9 cellular contexts compared by ENCODE assay signal in genomic region chr9:9912459-9912858, GRCh38.
DNase-seq lines count a peak whose midpoint lies in the region; ATAC-seq, FAIRE-seq and TF ChIP-seq lines count a peak whose summit lies in the region.
"Had no signal": no experiment of that assay in that cellular context is flagged by ENCODE, and none has a peak within 500 bp of the region (broad histone marks: within the 10 kb centered on the region; RNA-seq: fewer than 3 reads in every experiment).

No MANE protein-coding gene starts in this region.

- H3K4ac ChIP-seq in mesenchymal stem cell (ENCODE audit: low read depth in 1 of 2, low read length in 2 of 2) = no peak overlapping the region

- H3K27me3 ChIP-seq in bronchial epithelial cell (ENCODE audit: control insufficient read depth, insufficient read depth, low read length) (no peaks in the 10 kb centered on the region), uterus (no peaks in the 10 kb centered on the region), mesenchymal stem cell (ENCODE audit: control insufficient read depth in 1 of 2, insufficient read depth in 1 of 2, low read length in 2 of 2) (no peaks in the 10 kb centered on the region)

- DNase-seq in NCI-H1694 (lab: John Stamatoyannopoulos, UW) = peak; percentile 13
- peak; percentile 15 for DNase-seq in bronchial epithelial cell (ENCODE audit: low read depth)
- DNase-seq in NCI-H2029 (lab: John Stamatoyannopoulos, UW) = no peak
- DNase-seq in uterus = no peak
- DNase-seq in mesenchymal stem cell = no peak

- H2BK15ac ChIP-seq in mesenchymal stem cell (ENCODE audit: low read depth, poor library complexity, severe bottlenecking) = no peak overlapping the region

- H2BK5ac ChIP-seq in mesenchymal stem cell (ENCODE audit: low read depth, low read length, poor library complexity, severe bottlenecking) = no peak overlapping the region

- H3K9ac ChIP-seq in mesenchymal stem cell (ENCODE audit: low read length) = no peak overlapping the region

- no peaks in the 10 kb centered on the region for H3K79me1 ChIP-seq in mesenchymal stem cell (replicated peaks; ENCODE audit: low read length, poor library complexity, severe bottlenecking)

- TF ChIP-seq CTCF in C4-2B (conservative IDR thresholded peaks at IDR 0.05) (peak; percentile 56), bronchial epithelial cell (IDR thresholded peaks at IDR 0.05; ENCODE audit: insufficient read depth, low read length, severe bottlenecking) (peak; percentile 31), uterus (IDR thresholded peaks at IDR 0.05) (no peak)

- no peak overlapping the region for H3K14ac ChIP-seq in mesenchymal stem cell (ENCODE audit: low read length in 2 of 2)

- H3K4me1 ChIP-seq in uterus (no peaks in the 10 kb centered on the region), mesenchymal stem cell (ENCODE audit: control insufficient read depth, insufficient read depth, low read depth, low read length) (peaks cover 5% of the 10 kb centered on the region)

- intact Hi-C loops in uterus (cut with DNase I; ENCODE audit: low total_unique reads) = no loop called here

- no peak overlapping the region for H3K27ac ChIP-seq in C4-2B
- H3K27ac ChIP-seq in uterus = no peak overlapping the region
- H3K27ac ChIP-seq in mesenchymal stem cell (ENCODE audit: low read length, poor library complexity, severe bottlenecking) = no peak overlapping the region

- no peak for TF ChIP-seq POLR2A in uterus (IDR thresholded peaks at IDR 0.05)

- no peak overlapping the region for H2BK12ac ChIP-seq in mesenchymal stem cell (ENCODE audit: low read length in 2 of 2)

- H3K23ac ChIP-seq in mesenchymal stem cell (ENCODE audit: low read length in 2 of 2) = no peak overlapping the region

- no peak overlapping the region for H4K8ac ChIP-seq in mesenchymal stem cell (ENCODE audit: low read length)

- no CpG with 5 or more reads among the region's 2 CpGs for WGBS in mesenchymal stem cell

- H3K4me2 ChIP-seq in mesenchymal stem cell (ENCODE audit: low read length, poor library complexity, severe bottlenecking) = no peak overlapping the region

- no peak for FAIRE-seq in bronchial epithelial cell (lab: Jason Lieb, UNC)
- FAIRE-seq: TTC549 had no signal

- H3K36me3 ChIP-seq in bronchial epithelial cell (ENCODE audit: control insufficient read depth, insufficient read depth, low read length) (no peaks in the 10 kb centered on the region), uterus (no peaks in the 10 kb centered on the region), mesenchymal stem cell (ENCODE audit: control insufficient read depth in 1 of 2, insufficient read depth in 2 of 2, low read depth in 1 of 2, low read length in 2 of 2) (peaks cover 0 to 3% of the 10 kb centered on the region in 2 experiments)

- no peaks in the 10 kb centered on the region for H3K9me3 ChIP-seq in uterus
- H3K9me3 ChIP-seq in mesenchymal stem cell (ENCODE audit: control insufficient read depth, low read length) = peaks cover 26% of the 10 kb centered on the region

- H4K91ac ChIP-seq in mesenchymal stem cell (ENCODE audit: low read length) = no peak overlapping the region

- no peak overlapping the region for H2AFZ ChIP-seq in mesenchymal stem cell (ENCODE audit: low read depth, low read length)

- no peak overlapping the region for H2AK5ac ChIP-seq in mesenchymal stem cell (ENCODE audit: low read length, severe bottlenecking)

- no peak overlapping the region for H2BK120ac ChIP-seq in mesenchymal stem cell (ENCODE audit: low read depth, low read length)

- H3K4me3 ChIP-seq in bronchial epithelial cell (ENCODE audit: low read depth, low read length) = no peak overlapping the region
- H3K4me3 ChIP-seq in uterus = no peak overlapping the region
- H3K4me3 ChIP-seq in mesenchymal stem cell (ENCODE audit: insufficient read depth in 1 of 2, low read depth in 1 of 2, low read length in 2 of 2) = no peak overlapping the region

- no peak overlapping the region for H3K18ac ChIP-seq in mesenchymal stem cell (ENCODE audit: low read depth in 1 of 2, low read length in 2 of 2)

- peak; percentile 64 for ATAC-seq in GM18868 (IDR thresholded peaks at IDR 0.05; ENCODE audit: unreplicated experiment)
- ATAC-seq in GM21529 (IDR thresholded peaks at IDR 0.05; ENCODE audit: unreplicated experiment) = no peak

Comparison
In these comparisons a context has a peak if more than half of its experiments do, and no peak if none do; other contexts are left out.
1. CTCF ChIP-seq: peak in C4-2B (single experiment) and bronchial epithelial cell (single experiment); none in uterus (0 of 4).
2. DNase-seq: peak in NCI-H1694 (single experiment) and bronchial epithelial cell (single experiment); none in NCI-H2029 (single experiment), uterus (0 of 2) and mesenchymal stem cell (single experiment).